In the genomic region with DNA sequence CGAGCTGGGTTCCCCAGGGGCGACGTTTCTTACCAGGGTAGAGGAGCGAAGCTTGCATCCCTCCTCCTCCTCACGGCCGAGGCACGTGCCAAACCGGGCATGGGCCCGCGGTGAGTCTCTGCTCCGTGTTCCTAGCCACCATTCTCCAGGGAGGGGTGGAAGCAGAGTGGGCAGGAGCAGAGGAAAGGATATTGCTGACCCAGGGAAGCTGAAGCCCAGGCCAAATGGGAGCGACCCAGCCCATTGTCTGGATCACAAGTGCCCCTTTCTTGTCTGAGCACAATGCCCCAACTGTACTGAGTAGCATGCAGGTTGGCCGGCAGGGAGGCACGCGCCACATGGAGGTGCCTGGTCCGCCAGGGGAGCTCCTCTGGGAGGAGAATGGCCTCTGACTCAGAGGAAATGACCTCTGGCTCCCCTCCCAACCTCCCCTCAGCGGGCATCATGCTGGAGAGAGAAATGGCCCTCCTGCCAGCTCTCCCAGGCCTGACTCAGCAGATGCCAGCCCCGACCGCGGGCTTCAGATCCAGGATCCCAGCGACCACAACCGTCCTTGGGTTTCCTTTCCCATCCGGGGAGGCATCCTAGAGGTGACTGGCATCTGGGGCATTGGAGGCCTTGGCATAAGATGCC, we compare ENCODE assay signal across 8 cellular contexts. TPM values are rescaled to one million over a fixed set of nuclear protein-coding genes. Genes with fewer than 3 reads are reported as not detected.
DNase-seq lines count a peak whose midpoint lies in the region; ATAC-seq, FAIRE-seq and TF ChIP-seq lines count a peak whose summit lies in the region.

No MANE protein-coding gene starts in this region.

- WGBS in suprapubic skin = 3% methylated on average over 14 of the region's 23 CpGs

- peaks cover 47% of the 10 kb centered on the region for H3K4me1 ChIP-seq in OCI-LY7 (ENCODE audit: insufficient read depth, low read length, poor library complexity, severe bottlenecking)
- H3K4me1 ChIP-seq in suprapubic skin = peaks cover 76% of the 10 kb centered on the region

- DNase-seq in GDM1 (lab: John Stamatoyannopoulos, UW) (peak; percentile 23), OCI-LY7 (ENCODE audit: low spot score) (peak; percentile 43), cardiac fibroblast (ENCODE audit: low read depth in 2 of 2) (peak; percentile 72 to 83), suprapubic skin (ENCODE audit: low spot score in 2 of 2) (peak in 1 of 2 donors; percentile 76), activated gamma-delta T cell (lab: John Stamatoyannopoulos, UW) (no peak)

- TF ChIP-seq POLR2A in suprapubic skin (IDR thresholded peaks at IDR 0.05) = no peak

- H3K27me3 ChIP-seq in layer of hippocampus (ENCODE audit: control insufficient read depth, insufficient read depth, low read length) = no peaks in the 10 kb centered on the region
- H3K27me3 ChIP-seq in suprapubic skin = no peaks in the 10 kb centered on the region

- peak; percentile 39 for FAIRE-seq in A204.1 (lab: Jason Lieb, UNC)

- TF ChIP-seq CTCF in OCI-LY7 (conservative IDR thresholded peaks at IDR 0.05; ENCODE audit: low read length) (no peak; the same call in 1 of the 2 replicates), cardiac fibroblast (IDR thresholded peaks at IDR 0.05; ENCODE audit: low read depth, low read length) (no peak), suprapubic skin (IDR thresholded peaks at IDR 0.05) (no peak)

- no peaks in the 10 kb centered on the region for H3K9me3 ChIP-seq in OCI-LY7 (ENCODE audit: low read length)
- H3K9me3 ChIP-seq in suprapubic skin = no peaks in the 10 kb centered on the region

- intact Hi-C loops in OCI-LY7 (cut with micrococcal nuclease; ENCODE audit: unreplicated experiment) = no loop called here

- TF ChIP-seq EP300 in suprapubic skin (IDR thresholded peaks at IDR 0.05) = no peak

- no peaks in the 10 kb centered on the region for H3K9me2 ChIP-seq in OCI-LY7 (ENCODE audit: insufficient read depth, low read length)

- POLR2A ChIA-PET in OCI-LY7 (lab: Charles Lee) = interaction anchor here (0.7 to 1.3 kb wide), 3 partner anchors 20 to 57 kb away, joined by 3 to 5 read pairs (median 3); no protein-coding TSS in a partner anchor

- H4K20me1 ChIP-seq in OCI-LY7 (ENCODE audit: insufficient read depth, low read length) = peaks cover 9% of the 10 kb centered on the region; the same call in 1 of the 2 replicates

- BruUV-seq in OCI-LY7 (replicated peaks; lab: Mats Ljungman, UMichigan) = no TSS peak

- no peak overlapping the region for H2AFZ ChIP-seq in OCI-LY7 (ENCODE audit: low read length)

- H3K4me2 ChIP-seq in OCI-LY7 (ENCODE audit: low read length) = peak overlapping the region; percentile 75

- H3K79me2 ChIP-seq in OCI-LY7 (ENCODE audit: insufficient read depth, low read depth, low read length) = no peaks in the 10 kb centered on the region

- H3K4me3 ChIP-seq in OCI-LY7 (ENCODE audit: low read depth, low read length, poor library complexity, severe bottlenecking) = peak overlapping the region; percentile 35
- H3K4me3 ChIP-seq in cardiac fibroblast (replicated peaks in 1 of 2; ENCODE audit: low read depth in 2 of 2, low read length in 2 of 2) = peak overlapping the region; percentile 40 to 64
- peak overlapping the region; percentile 74 for H3K4me3 ChIP-seq in suprapubic skin

- no peak for ATAC-seq in HG02884 (IDR thresholded peaks at IDR 0.05; ENCODE audit: unreplicated experiment)

- H3K36me3 ChIP-seq in OCI-LY7 (ENCODE audit: insufficient read depth, low read length) = peaks cover 4% of the 10 kb centered on the region
- H3K36me3 ChIP-seq in suprapubic skin = no peaks in the 10 kb centered on the region

- no peak overlapping the region for H3K27ac ChIP-seq in OCI-LY7 (ENCODE audit: low read depth, low read length, poor library complexity, severe bottlenecking)
- H3K27ac ChIP-seq in layer of hippocampus (ENCODE audit: low read depth, low read length) = peak overlapping the region; percentile 80
- peak overlapping the region; percentile 53 for H3K27ac ChIP-seq in suprapubic skin

- CTCF ChIA-PET in OCI-LY7 (lab: Charles Lee; ENCODE audit: unreplicated experiment) = interaction anchor here (0.5 to 1.0 kb wide), 5 partner anchors 39 to 321 kb away, joined by 3 read pairs; partner anchors contain the start of gene PDLIM7

RNA-seq across cellular contexts. Expression of gene PRR7, which starts 1.1 kb away (rescaled TPM):
- 7.0 and 13.6 TPM in 2 replicates for total RNA-seq in OCI-LY7 (2014; rRNA removed; shearing (Covaris generic))
- total RNA-seq in OCI-LY7 (2022) (12.5 and 12.8 TPM in 2 replicates), suprapubic skin (1 to 10 TPM; 5.7 to 9.8 (median 7.8) TPM)

RNA-seq across cellular contexts. Expression of gene GRK6, which starts 21.3 kb away (rescaled TPM):
- total RNA-seq in OCI-LY7 (2014; rRNA removed; shearing (Covaris generic)) = 43.4 and 46.2 TPM in 2 replicates
- total RNA-seq in OCI-LY7 (2022) (99.4 and 102 TPM in 2 replicates), suprapubic skin (10 to 100 TPM; 29.1 to 62.2 (median 37.1) TPM)

RNA-seq across cellular contexts. Expression of gene DBN1, which starts 25.7 kb away (rescaled TPM):
- total RNA-seq in OCI-LY7 (2014; rRNA removed; shearing (Covaris generic)) = 11.7 and 17.4 TPM in 2 replicates
- 21.3 and 22.0 TPM in 2 replicates for total RNA-seq in OCI-LY7 (2022)
- 10 to 100 TPM; 13.1 to 43.4 (median 25.3) TPM for total RNA-seq in suprapubic skin

RNA-seq across cellular contexts. Expression of gene F12, which starts 38.4 kb away (rescaled TPM):
- total RNA-seq in OCI-LY7 (2014; rRNA removed; shearing (Covaris generic)) = 1.2 TPM in 1 of 2 replicates, not detected in the other
- total RNA-seq in OCI-LY7 (2022) (3.0 and 3.8 TPM in 2 replicates), suprapubic skin (10 to 100 TPM in 1 of 4 donors, 1 to 10 TPM in 3; 2.3 to 18.4 (median 7.1) TPM)

RNA-seq across cellular contexts. Expression of gene PFN3, which starts 47.3 kb away (rescaled TPM):
- not detected in 2 replicates for total RNA-seq in OCI-LY7 (2014; rRNA removed; shearing (Covaris generic))
- total RNA-seq in OCI-LY7 (2022) (not detected in 2 replicates), suprapubic skin (not detected)
